Comparison of ENCODE assay signal across 8 cellular contexts in the genomic region with DNA sequence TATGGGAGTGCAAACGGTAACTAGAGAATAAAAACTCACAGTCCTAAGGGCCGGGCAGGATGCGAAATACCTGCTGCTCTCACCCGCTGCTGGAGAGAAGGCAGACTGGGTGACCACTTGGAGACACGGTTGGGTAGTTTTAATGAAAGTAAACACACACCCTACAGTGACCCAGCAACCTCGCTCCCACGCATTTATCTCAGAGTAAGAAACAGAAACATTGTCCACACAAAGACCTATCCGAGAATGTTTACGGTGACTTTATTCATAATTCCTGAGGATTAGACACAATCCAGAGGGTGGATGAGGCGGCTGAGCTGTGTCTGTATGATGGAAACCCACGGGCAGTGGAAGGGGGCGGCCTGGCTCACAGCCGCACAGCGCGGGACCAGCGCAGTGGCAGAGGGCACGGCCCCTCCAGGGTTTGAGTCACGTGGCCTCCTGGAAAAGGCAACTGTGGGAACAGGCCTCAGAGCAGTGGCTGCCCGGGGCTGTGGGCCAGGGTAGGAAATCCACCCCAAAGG.
DNase-seq lines count a peak whose midpoint lies in the region; ATAC-seq, FAIRE-seq and TF ChIP-seq lines count a peak whose summit lies in the region.

No MANE protein-coding gene starts in this region.

- TF ChIP-seq CTCF in WERI-Rb-1 (IDR thresholded peaks at IDR 0.05; ENCODE audit: low read depth, low read length) = no peak

- H3K27ac ChIP-seq in WERI-Rb-1 = no peak overlapping the region
- H3K27ac ChIP-seq in small intestine (ENCODE audit: low read depth in 1 of 2, low read length in 1 of 2) = peak overlapping the region in 1 of 2 donors; percentile 30

- no peaks in the 10 kb centered on the region for H3K4me1 ChIP-seq in small intestine (ENCODE audit: control insufficient read depth in 2 of 2, insufficient read depth in 1 of 2, low read depth in 1 of 2, low read length in 1 of 2)

- H3K4me3 ChIP-seq in WERI-Rb-1 (ENCODE audit: low read depth, low read length) = no peak overlapping the region
- no peak overlapping the region for H3K4me3 ChIP-seq in small intestine (ENCODE audit: low read depth in 1 of 2, low read length in 2 of 2)

- H3K27me3 ChIP-seq in WERI-Rb-1 (ENCODE audit: insufficient read depth, low read depth, severe bottlenecking) (no peaks in the 10 kb centered on the region), small intestine (ENCODE audit: control insufficient read depth in 2 of 2, insufficient read depth in 2 of 2, low read length in 2 of 2) (no peaks in the 10 kb centered on the region)

- H3K9me3 ChIP-seq in WERI-Rb-1 (ENCODE audit: severe bottlenecking) (no peaks in the 10 kb centered on the region), small intestine (ENCODE audit: control insufficient read depth, low read depth) (no peaks in the 10 kb centered on the region)

- 80 to 84% (median 81%) methylated on average over 19 of the region's 19 CpGs for WGBS in small intestine, 3 donors

- peak; percentile 48 for DNase-seq in Daoy (ENCODE audit: low read depth)
- peak; percentile 75 to 81 for DNase-seq in NCI-H187 (lab: John Stamatoyannopoulos, UW)
- DNase-seq in left kidney (ENCODE audit: low read depth, low spot score) = peak; percentile 96
- DNase-seq in WERI-Rb-1 = no peak
- DNase-seq in posterior vena cava (ENCODE audit: low spot score) = no peak
- no peak for DNase-seq in small intestine

- intact Hi-C loops in posterior vena cava (cut with DNase I) = no loop called here

- H3K36me3 ChIP-seq in WERI-Rb-1 = no peaks in the 10 kb centered on the region
- no peaks in the 10 kb centered on the region for H3K36me3 ChIP-seq in small intestine (ENCODE audit: control insufficient read depth in 2 of 2, insufficient read depth in 2 of 2, low read length in 2 of 2)

- no peak for FAIRE-seq in small intestine (lab: Jason Lieb, UNC)

- ATAC-seq in GM21381 (IDR thresholded peaks at IDR 0.05; ENCODE audit: unreplicated experiment) = peak; percentile 83
- no peak for ATAC-seq in activated CD4-positive, CD25-positive, alpha-beta regulatory T cell treated with anti-CD3 and anti-CD28 coated beads, Interleukin-2, amount 50 U/mL, for 24 hours

Comparison
In these comparisons a context has a peak if more than half of its experiments do, and no peak if none do; other contexts are left out.
1. DNase-seq: peak in Daoy (single experiment), NCI-H187 (2 of 2) and left kidney (single experiment); none in WERI-Rb-1 (single experiment), posterior vena cava (single experiment) and small intestine (single experiment).